In genomic region chr18:54712315-54712714, GRCh38 we compare ENCODE assay signal across 14 cellular contexts.
A peak's percentile ranks its signal among the peaks of the same experiment; 100 is the strongest.
DNase-seq lines count a peak whose midpoint lies in the region; TF ChIP-seq lines count a peak whose summit lies in the region.
"Had no signal": no experiment of that assay in that cellular context is flagged by ENCODE, and none has a peak within 500 bp of the region (broad histone marks: within the 10 kb centered on the region; RNA-seq: fewer than 3 reads in every experiment).

No MANE protein-coding gene starts in this region.

- TF ChIP-seq CTCF in RWPE1 (conservative IDR thresholded peaks at IDR 0.05; ENCODE audit: low read depth) (no peak), retinal pigment epithelial cell (conservative IDR thresholded peaks at IDR 0.05; ENCODE audit: low read depth, low read length) (no peak)

- H3K4me3 ChIP-seq in retinal pigment epithelial cell (ENCODE audit: low read length) (no peak overlapping the region), mesendoderm (ENCODE audit: low read length) (no peak overlapping the region)
- no peak overlapping the region for H3K4me3 ChIP-seq in CD8-positive, alpha-beta memory T cell (ENCODE audit: low read length)
- H3K4me3 ChIP-seq: left lung, Peyer's patch had no signal

- no peaks in the 10 kb centered on the region for H3K36me3 ChIP-seq in mesendoderm (ENCODE audit: control insufficient read depth, insufficient read depth, low read length)
- H3K36me3 ChIP-seq in CD8-positive, alpha-beta memory T cell (ENCODE audit: insufficient read depth, low read length) = no peaks in the 10 kb centered on the region
- H3K36me3 ChIP-seq: left lung, Peyer's patch had no signal

- CTCF ChIA-PET in activated CD4-positive, alpha-beta T cell treated with anti-CD3 and anti-CD28 coated beads, Interleukin-2, amount 10 ng/mL, durations not matched to agents 7 days and 5 days (lab: Charles Lee) = interaction anchor here (0.8 to 0.9 kb wide), 2 partner anchors 20 to 66 kb away, joined by 3 read pairs; no protein-coding TSS in a partner anchor
- CTCF ChIA-PET in RWPE1 (lab: Yijun Ruan, JAX) = interaction anchor here (0.7 kb wide), 1 partner anchor 15 kb away, joined by 3 read pairs; no protein-coding TSS in a partner anchor
- CTCF ChIA-PET in CD8-positive, alpha-beta memory T cell (lab: Charles Lee) = interaction anchor here (1.4 kb wide), 1 partner anchor 29 kb away, joined by 3 read pairs; no protein-coding TSS in a partner anchor

- H3K18ac ChIP-seq in mesendoderm (ENCODE audit: low read length) = no peak overlapping the region

- POLR2A ChIA-PET in activated CD4-positive, alpha-beta T cell treated with anti-CD3 and anti-CD28 coated beads, Interleukin-2, amount 10 ng/mL, durations not matched to agents 7 days and 5 days (lab: Charles Lee) = no interaction called here
- POLR2A ChIA-PET in RWPE1 (lab: Yijun Ruan, JAX; ENCODE audit: low non-redundant PET) = no interaction called here
- POLR2A ChIA-PET in CD8-positive, alpha-beta memory T cell (lab: Charles Lee) = no interaction called here

- H2BK5ac ChIP-seq in mesendoderm (ENCODE audit: low read length) = no peak overlapping the region

- peak overlapping the region; percentile 22 for H3K27ac Mint-ChIP-seq in activated CD4-positive, alpha-beta T cell treated with anti-CD3 and anti-CD28 coated beads, Interleukin-2, amount 10 ng/mL, durations not matched to agents 7 days and 5 days
- H3K27ac Mint-ChIP-seq in CD8-positive, alpha-beta memory T cell = no peak overlapping the region
- H3K27ac Mint-ChIP-seq: activated B cell treated with CpG ODN at 0.5 μM for 24 hours; activated naive CD8-positive, alpha-beta T cell treated with anti-CD3 and anti-CD28 coated beads, Interleukin-2, amount 50 U/mL, for 24 hours had no signal

- H3K79me2 ChIP-seq in mesendoderm (ENCODE audit: control insufficient read depth, insufficient read depth, low read length) = no peaks in the 10 kb centered on the region

- H3K27ac ChIP-seq in RWPE1 (peak overlapping the region; percentile 79), epithelial cell of prostate (peak overlapping the region; percentile 35), mesendoderm (ENCODE audit: low read depth, low read length) (no peak overlapping the region)
- no peak overlapping the region for H3K27ac ChIP-seq in CD8-positive, alpha-beta memory T cell (ENCODE audit: low read depth, low read length)
- H3K27ac ChIP-seq: left lung, Peyer's patch had no signal

- H3K9ac ChIP-seq in mesendoderm (ENCODE audit: low read length) = no peak overlapping the region

- H3K9me3 ChIP-seq in CD8-positive, alpha-beta memory T cell (ENCODE audit: low read length) = no peaks in the 10 kb centered on the region
- H3K9me3 ChIP-seq: left lung, Peyer's patch had no signal

- no peak overlapping the region for H3K23ac ChIP-seq in mesendoderm (ENCODE audit: low read length)

- DNase-seq in activated CD4-positive, alpha-beta T cell treated with anti-CD3 and anti-CD28 coated beads, Interleukin-2, amount 10 ng/mL, durations not matched to agents 7 days and 5 days = no peak
- DNase-seq in activated CD4-positive, alpha-beta T cell treated with anti-CD3 and anti-CD28 coated beads, Interleukin-2, amount 50 U/mL, for 4 hours = no peak
- DNase-seq in RWPE1 (ENCODE audit: low spot score) = peak; percentile 53
- peak; percentile 72 for DNase-seq in epithelial cell of prostate (ENCODE audit: low read depth, low spot score)
- DNase-seq in retinal pigment epithelial cell (ENCODE audit: low read depth) = peak; percentile 50
- DNase-seq in mesendoderm = no peak
- no peak for DNase-seq in CD8-positive, alpha-beta memory T cell
- no peak for DNase-seq in NCI-H2107 (lab: John Stamatoyannopoulos, UW)
- DNase-seq: activated B cell treated with CpG ODN at 0.5 μM for 24 hours; activated naive CD8-positive, alpha-beta T cell treated with anti-CD3 and anti-CD28 coated beads, Interleukin-2, amount 50 U/mL, for 24 hours; left lung; NCI-H1694 treated with DMSO at 0.1 percent for 48 hours; retina had no signal

- no peak overlapping the region for H2BK120ac ChIP-seq in mesendoderm (ENCODE audit: low read depth, low read length)

- peaks cover 8% of the 10 kb centered on the region for H3K27me3 Mint-ChIP-seq in activated CD4-positive, alpha-beta T cell treated with anti-CD3 and anti-CD28 coated beads, Interleukin-2, amount 10 ng/mL, durations not matched to agents 7 days and 5 days
- H3K27me3 Mint-ChIP-seq in CD8-positive, alpha-beta memory T cell = peaks cover 3% of the 10 kb centered on the region in 2 donors

- H2BK15ac ChIP-seq in mesendoderm (replicated peaks; ENCODE audit: low read depth) = no peak overlapping the region

- H3K4me2 ChIP-seq in mesendoderm (ENCODE audit: low read length) = no peak overlapping the region

- no peaks in the 10 kb centered on the region for H3K79me1 ChIP-seq in mesendoderm (ENCODE audit: low read length)

- peaks cover 5% of the 10 kb centered on the region for H3K36me3 Mint-ChIP-seq in activated CD4-positive, alpha-beta T cell treated with anti-CD3 and anti-CD28 coated beads, Interleukin-2, amount 10 ng/mL, durations not matched to agents 7 days and 5 days (ENCODE audit: low read depth)
- H3K36me3 Mint-ChIP-seq in CD8-positive, alpha-beta memory T cell = no peaks in the 10 kb centered on the region

- no peak overlapping the region for H4K8ac ChIP-seq in mesendoderm (ENCODE audit: low read depth, low read length)

- H3K27me3 ChIP-seq in mesendoderm (ENCODE audit: insufficient read depth, low read length, poor library complexity) = no peaks in the 10 kb centered on the region
- no peaks in the 10 kb centered on the region for H3K27me3 ChIP-seq in CD8-positive, alpha-beta memory T cell (ENCODE audit: insufficient read depth, low read length, poor library complexity, severe bottlenecking)
- H3K27me3 ChIP-seq: Peyer's patch had no signal

- no peak overlapping the region for H2AK5ac ChIP-seq in mesendoderm (ENCODE audit: low read length)

- no peak overlapping the region for H3K4ac ChIP-seq in mesendoderm (ENCODE audit: low read depth, low read length)

- WGBS in mesendoderm (ENCODE audit: extremely low coverage, insufficient coverage, low lambda C conversion rate) = no CpG with 5 or more reads among the region's 2 CpGs

- H3K4me1 Mint-ChIP-seq in activated CD4-positive, alpha-beta T cell treated with anti-CD3 and anti-CD28 coated beads, Interleukin-2, amount 10 ng/mL, durations not matched to agents 7 days and 5 days = peaks cover 51% of the 10 kb centered on the region
- H3K4me1 Mint-ChIP-seq in CD8-positive, alpha-beta memory T cell = peaks cover 13 to 49% (median 25%) of the 10 kb centered on the region in 3 donors

- H3K4me1 ChIP-seq in mesendoderm (ENCODE audit: control insufficient read depth, low read depth, low read length) = no peaks in the 10 kb centered on the region
- peaks cover 17% of the 10 kb centered on the region for H3K4me1 ChIP-seq in CD8-positive, alpha-beta memory T cell (ENCODE audit: insufficient read depth, low read length)
- H3K4me1 ChIP-seq: left lung, Peyer's patch had no signal

- H3K56ac ChIP-seq in mesendoderm (ENCODE audit: low read length) = no peak overlapping the region

- H3K4me3 Mint-ChIP-seq in activated CD4-positive, alpha-beta T cell treated with anti-CD3 and anti-CD28 coated beads, Interleukin-2, amount 10 ng/mL, durations not matched to agents 7 days and 5 days = no peak overlapping the region
- H3K4me3 Mint-ChIP-seq in CD8-positive, alpha-beta memory T cell = no peak overlapping the region
- H3K4me3 Mint-ChIP-seq: activated B cell treated with CpG ODN at 0.5 μM for 24 hours; activated naive CD8-positive, alpha-beta T cell treated with anti-CD3 and anti-CD28 coated beads, Interleukin-2, amount 50 U/mL, for 24 hours had no signal

- H4K5ac ChIP-seq in mesendoderm (ENCODE audit: low read length) = no peak overlapping the region

- peaks cover 6% of the 10 kb centered on the region for H3K9me3 Mint-ChIP-seq in activated CD4-positive, alpha-beta T cell treated with anti-CD3 and anti-CD28 coated beads, Interleukin-2, amount 10 ng/mL, durations not matched to agents 7 days and 5 days
- H3K9me3 Mint-ChIP-seq in CD8-positive, alpha-beta memory T cell = peaks cover 0 to 4% (median 0%) of the 10 kb centered on the region in 5 donors
- H3K9me3 Mint-ChIP-seq: activated B cell treated with CpG ODN at 0.5 μM for 24 hours had no signal

Comparison
In these comparisons a context has a peak if more than half of its experiments do, and no peak if none do; other contexts are left out.
1. DNase-seq: peak in RWPE1 (single experiment), epithelial cell of prostate (single experiment) and retinal pigment epithelial cell (single experiment); none in activated CD4-positive, alpha-beta T cell treated with anti-CD3 and anti-CD28 coated beads, Interleukin-2, amount 10 ng/mL, durations not matched to agents 7 days and 5 days (single experiment), activated CD4-positive, alpha-beta T cell treated with anti-CD3 and anti-CD28 coated beads, Interleukin-2, amount 50 U/mL, for 4 hours (0 of 2), mesendoderm (single experiment), CD8-positive, alpha-beta memory T cell (0 of 5) and NCI-H2107 (single experiment).
2. H3K27ac ChIP-seq: peak in RWPE1 (single experiment) and epithelial cell of prostate (single experiment); none in mesendoderm (single experiment) and CD8-positive, alpha-beta memory T cell (single experiment).